8 cellular contexts compared by ENCODE assay signal in the genomic region with DNA sequence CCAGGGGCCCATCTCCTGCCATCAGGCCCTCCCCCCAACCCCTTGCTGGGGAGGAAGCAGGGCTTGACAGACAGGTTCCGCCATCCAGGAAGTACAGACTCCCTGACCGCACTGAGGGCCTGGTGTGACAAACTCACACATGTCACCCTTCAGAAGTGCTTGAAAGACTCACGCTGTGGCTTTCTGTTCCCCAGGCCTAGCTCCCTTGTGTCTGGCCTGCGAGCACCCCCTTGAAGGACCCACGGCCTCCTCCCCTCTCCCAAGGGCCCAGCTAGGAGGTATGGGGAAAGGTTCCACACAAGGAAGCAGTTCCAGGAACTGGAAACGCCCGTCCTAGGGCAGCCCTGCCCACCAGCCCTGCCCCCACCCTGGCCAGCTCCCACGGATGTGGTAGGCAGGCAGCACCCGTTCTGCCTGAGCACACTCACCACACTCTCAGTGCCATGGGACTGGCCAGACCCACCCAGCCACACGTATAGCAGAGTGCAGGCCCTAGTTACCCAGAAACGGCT. TPM values are rescaled to one million over a fixed set of nuclear protein-coding genes. Genes with fewer than 3 reads are reported as not detected.
DNase-seq lines count a peak whose midpoint lies in the region; ATAC-seq and TF ChIP-seq lines count a peak whose summit lies in the region.

No MANE protein-coding gene starts in this region.

- no peak for TF ChIP-seq CTCF in omental fat pad (IDR thresholded peaks at IDR 0.05)
- no peak for TF ChIP-seq CTCF in thyroid gland (IDR thresholded peaks at IDR 0.05)

- H3K4me1 ChIP-seq in duodenal mucosa (ENCODE audit: control insufficient read depth in 1 of 2, insufficient read depth in 2 of 2, low read length in 2 of 2) (peaks cover 51 to 60% of the 10 kb centered on the region in 2 donors), thyroid gland (peaks cover 23 to 37% of the 10 kb centered on the region in 2 donors)

- intact Hi-C loops in thyroid gland (cut with DNase I): no loop called here

- no peaks in the 10 kb centered on the region for H3K9me3 ChIP-seq in duodenal mucosa (ENCODE audit: control insufficient read depth in 1 of 2, low read length in 2 of 2)
- H3K9me3 ChIP-seq in thyroid gland: no peaks in the 10 kb centered on the region

- WGBS in thyroid gland, 2 donors: 33% methylated on average over 6 of the region's 11 CpGs

- DNase-seq in CD1c-positive myeloid dendritic cell (ENCODE audit: extremely low spot score) (peak; percentile 82), omental fat pad (ENCODE audit: low spot score) (no peak), thyroid gland (peak; percentile 84 to 88), NCI-H2081 treated with DMSO at 0.1 percent for 48 hours (lab: John Stamatoyannopoulos, UW) (no peak)
- peak; percentile 49 to 66 (median 62) for DNase-seq in activated CD4-positive, CD25-positive, alpha-beta regulatory T cell (lab: John Stamatoyannopoulos, UW)

- TF ChIP-seq POLR2A in thyroid gland (IDR thresholded peaks at IDR 0.05): no peak

- H3K27ac ChIP-seq in duodenal mucosa (ENCODE audit: low read depth, low read length) (peak overlapping the region; percentile 73), thyroid gland (peak overlapping the region; percentile 17 to 81 (median 30))

- H3K36me3 ChIP-seq in duodenal mucosa (ENCODE audit: control insufficient read depth in 1 of 2, insufficient read depth in 2 of 2, low read length in 2 of 2) (peaks cover 12 to 37% of the 10 kb centered on the region in 2 donors), thyroid gland (peaks cover 0 to 2% of the 10 kb centered on the region in 2 donors)

- ATAC-seq in GM19438 (IDR thresholded peaks at IDR 0.05; ENCODE audit: low read depth, unreplicated experiment): peak; percentile 62
- ATAC-seq in HG03565 (IDR thresholded peaks at IDR 0.05; ENCODE audit: unreplicated experiment): peak; percentile 45
- peak; percentile 47 for ATAC-seq in omental fat pad (ENCODE audit: low FRiP score)

- H3K9ac ChIP-seq in duodenal mucosa (ENCODE audit: low read depth in 1 of 2, low read length in 2 of 2): peak overlapping the region in 1 of 2 donors; percentile 34

- H3K27me3 ChIP-seq in duodenal mucosa (ENCODE audit: control insufficient read depth in 1 of 2, insufficient read depth in 2 of 2, low read length in 2 of 2): no peaks in the 10 kb centered on the region
- H3K27me3 ChIP-seq in thyroid gland: no peaks in the 10 kb centered on the region

- H3K4me3 ChIP-seq in duodenal mucosa (ENCODE audit: low read depth in 1 of 2, low read length in 2 of 2): peak overlapping the region; percentile 9 to 13
- H3K4me3 ChIP-seq in thyroid gland (replicated peaks in 1 of 3): no peak overlapping the region

RNA-seq across cellular contexts. Expression of gene SLC2A1, which starts 26.7 kb away (rescaled TPM):
- total RNA-seq in omental fat pad: 10 to 100 TPM; 13.4 to 71.5 (median 48.0) TPM
- total RNA-seq in thyroid gland: 100 to 1,000 TPM in 2 of 4 donors, 10 to 100 TPM in 2; 15.0 to 208 (median 91.4) TPM

Comparison
In these comparisons a context has a peak if more than half of its experiments do, and no peak if none do; other contexts are left out.
1. DNase-seq: peak in CD1c-positive myeloid dendritic cell (single experiment), activated CD4-positive, CD25-positive, alpha-beta regulatory T cell (4 of 4) and thyroid gland (2 of 2); none in omental fat pad (single experiment) and NCI-H2081 treated with DMSO at 0.1 percent for 48 hours (single experiment).
2. H3K4me3 ChIP-seq: peak in duodenal mucosa (2 of 2); none in thyroid gland (0 of 3).
3. Peak in every context shown above with its lines, with median percentiles within 50 percentile points of each other: ATAC-seq.